ENCODE assay signal across 29 cellular contexts in the genomic region with DNA sequence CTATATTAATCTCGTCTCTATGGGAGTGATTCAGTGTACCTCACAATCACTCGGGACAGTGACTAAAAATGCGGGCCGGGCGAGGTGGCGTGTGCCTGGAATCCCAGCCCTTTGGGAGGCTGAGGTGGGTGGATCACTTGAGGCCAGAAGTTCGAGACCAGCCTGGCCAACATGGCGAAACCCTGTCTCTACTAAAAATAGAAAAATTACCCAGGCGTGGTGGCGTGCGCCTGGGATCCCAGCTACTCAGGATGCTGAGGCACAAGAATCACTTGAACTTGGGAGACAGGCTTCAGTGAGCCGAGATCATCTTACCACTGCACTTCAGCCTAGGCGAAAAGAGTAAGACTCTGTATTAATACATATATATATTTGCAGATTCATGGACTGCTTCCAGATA. TPM values are rescaled to one million over a fixed set of nuclear protein-coding genes. Genes with fewer than 3 reads are reported as not detected.
"Had no signal": no experiment of that assay in that cellular context is flagged by ENCODE, and none has a peak within 500 bp of the region (broad histone marks: within the 10 kb centered on the region; RNA-seq: fewer than 3 reads in every experiment).

No MANE protein-coding gene starts in this region.

- H3K36me3 Mint-ChIP-seq: naive thymus-derived CD8-positive, alpha-beta T cell; natural killer cell treated with Interleukin-12 subunit alpha and Interleukin-12 subunit beta and Interleukin-15 and Interleukin-18, amount 100 ng/mL, for 72 hours; stimulated activated effector memory CD8-positive, alpha-beta T cell treated with anti-CD3 and anti-CD28 coated beads, Interleukin-12 subunit alpha, Interleukin-12 subunit beta, amount 100 ng/mL, for 72 hours; stimulated activated naive B cell treated with anti-CD40 and anti-IgM and Interleukin-4, amounts not matched to agents 10 μg/mL and 1 μg/mL and 100 μg/mL, for 72 hours had no signal

- H3K9me3 ChIP-seq: neutrophil, pancreas, prostate gland, right lobe of liver, sigmoid colon, stomach, thoracic aorta, thyroid gland, tibial nerve, upper lobe of left lung, vagina had no signal

- H3K27ac Mint-ChIP-seq: naive thymus-derived CD8-positive, alpha-beta T cell; natural killer cell treated with Interleukin-12 subunit alpha and Interleukin-12 subunit beta and Interleukin-15 and Interleukin-18, amount 100 ng/mL, for 72 hours; nephron progenitor cell; stimulated activated effector memory CD8-positive, alpha-beta T cell treated with anti-CD3 and anti-CD28 coated beads, Interleukin-12 subunit alpha, Interleukin-12 subunit beta, amount 100 ng/mL, for 72 hours; stimulated activated naive B cell treated with anti-CD40 and anti-IgM and Interleukin-4, amounts not matched to agents 10 μg/mL and 1 μg/mL and 100 μg/mL, for 72 hours; stimulated activated naive CD8-positive, alpha-beta T cell treated with anti-CD3 and anti-CD28 coated beads, Interleukin-15, Interleukin-2, amounts not matched to agents 100 ng/mL and 50 ng/mL, for 24 hours had no signal

- H3K4me1 ChIP-seq: pancreas, prostate gland, right lobe of liver, sigmoid colon, stomach, thyroid gland, upper lobe of left lung, vagina had no signal

- H3K27me3 ChIP-seq: right lobe of liver, sigmoid colon, stomach, thyroid gland, tibial nerve, upper lobe of left lung, vagina had no signal

- H3K4me3 Mint-ChIP-seq: naive thymus-derived CD8-positive, alpha-beta T cell; natural killer cell treated with Interleukin-12 subunit alpha and Interleukin-12 subunit beta and Interleukin-15 and Interleukin-18, amount 100 ng/mL, for 72 hours; nephron progenitor cell; neural crest cell; stimulated activated effector memory CD8-positive, alpha-beta T cell treated with anti-CD3 and anti-CD28 coated beads, Interleukin-12 subunit alpha, Interleukin-12 subunit beta, amount 100 ng/mL, for 72 hours; stimulated activated naive B cell treated with anti-CD40 and anti-IgM and Interleukin-4, amounts not matched to agents 10 μg/mL and 1 μg/mL and 100 μg/mL, for 72 hours; stimulated activated naive CD8-positive, alpha-beta T cell treated with anti-CD3 and anti-CD28 coated beads, Interleukin-15, Interleukin-2, amounts not matched to agents 100 ng/mL and 50 ng/mL, for 24 hours had no signal

- ATAC-seq: naive thymus-derived CD8-positive, alpha-beta T cell; natural killer cell treated with Interleukin-12 subunit alpha and Interleukin-12 subunit beta and Interleukin-15 and Interleukin-18, amount 100 ng/mL, for 72 hours; pancreas; right cardiac atrium; right lobe of liver; stimulated activated effector memory CD8-positive, alpha-beta T cell treated with anti-CD3 and anti-CD28 coated beads, Interleukin-12 subunit alpha, Interleukin-12 subunit beta, amount 100 ng/mL, for 72 hours; stimulated activated naive B cell treated with anti-CD40 and anti-IgM and Interleukin-4, amounts not matched to agents 10 μg/mL and 1 μg/mL and 100 μg/mL, for 72 hours had no signal

- H3K36me3 ChIP-seq: neutrophil, pancreas, prostate gland, right lobe of liver, thoracic aorta, thyroid gland, tibial nerve, upper lobe of left lung, vagina had no signal

- H3K27ac ChIP-seq: neutrophil, pancreas, prostate gland, right lobe of liver, sigmoid colon, stomach, thoracic aorta, thyroid gland, tibial nerve, upper lobe of left lung, vagina had no signal

- H3K9me3 Mint-ChIP-seq: naive thymus-derived CD8-positive, alpha-beta T cell; natural killer cell treated with Interleukin-12 subunit alpha and Interleukin-12 subunit beta and Interleukin-15 and Interleukin-18, amount 100 ng/mL, for 72 hours; nephron progenitor cell; neural crest cell; stimulated activated effector memory CD8-positive, alpha-beta T cell treated with anti-CD3 and anti-CD28 coated beads, Interleukin-12 subunit alpha, Interleukin-12 subunit beta, amount 100 ng/mL, for 72 hours; stimulated activated naive B cell treated with anti-CD40 and anti-IgM and Interleukin-4, amounts not matched to agents 10 μg/mL and 1 μg/mL and 100 μg/mL, for 72 hours; stimulated activated naive CD8-positive, alpha-beta T cell treated with anti-CD3 and anti-CD28 coated beads, Interleukin-15, Interleukin-2, amounts not matched to agents 100 ng/mL and 50 ng/mL, for 24 hours had no signal

- DNase-seq: naive thymus-derived CD8-positive, alpha-beta T cell; nephron progenitor cell; nucleus accumbens; pancreas; right cardiac atrium; right lobe of liver; sigmoid colon; small intestine; stimulated activated CD4-positive, alpha-beta T cell treated with anti-CD3 and anti-CD28 coated beads, Interleukin-15, amount 100 ng/mL, for 24 hours; stimulated activated CD4-positive, alpha-beta T cell treated with anti-CD3 and anti-CD28 coated beads, Interleukin-2, amount 100 ng/mL, for 24 hours; stimulated activated CD4-positive, alpha-beta T cell treated with anti-CD3 and anti-CD28 coated beads, Interleukin-2, amount 100 ng/mL, for 48 hours; stimulated activated CD4-positive, alpha-beta T cell treated with anti-CD3 and anti-CD28 coated beads, Interleukin-4, amount 100 ng/mL, for 24 hours; stimulated activated naive B cell treated with anti-CD40 and anti-IgM and Interleukin-4, amounts not matched to agents 10 μg/mL and 1 μg/mL and 100 μg/mL, for 72 hours; stimulated activated naive CD4-positive, alpha-beta T cell treated with Interleukin-2 at 50 U/mL for 16 hours; stomach; thyroid gland; trophoblast cell; upper lobe of left lung had no signal

- H3K4me3 ChIP-seq: pancreas, prostate gland, right lobe of liver, sigmoid colon, stomach, thoracic aorta, thyroid gland, tibial nerve, upper lobe of left lung, vagina had no signal

- H3K4me1 Mint-ChIP-seq: naive thymus-derived CD8-positive, alpha-beta T cell; stimulated activated effector memory CD8-positive, alpha-beta T cell treated with anti-CD3 and anti-CD28 coated beads, Interleukin-12 subunit alpha, Interleukin-12 subunit beta, amount 100 ng/mL, for 72 hours; stimulated activated naive B cell treated with anti-CD40 and anti-IgM and Interleukin-4, amounts not matched to agents 10 μg/mL and 1 μg/mL and 100 μg/mL, for 72 hours had no signal

RNA-seq across cellular contexts. Expression of a gene that starts 17.4 kb away (rescaled TPM):
- total RNA-seq: naive thymus-derived CD8-positive, alpha-beta T cell; natural killer cell treated with Interleukin-12 subunit alpha and Interleukin-12 subunit beta and Interleukin-15 and Interleukin-18, amount 100 ng/mL, for 72 hours; posterior vena cava; right lobe of liver; thoracic aorta; ureter; vagina had no signal
- polyA plus RNA-seq: naive thymus-derived CD8-positive, alpha-beta T cell had no signal
